25 cellular contexts compared by ENCODE assay signal in genomic region chr2:235734168-235734567, GRCh38.
"Had no signal": no experiment of that assay in that cellular context is flagged by ENCODE, and none has a peak within 500 bp of the region (broad histone marks: within the 10 kb centered on the region; RNA-seq: fewer than 3 reads in every experiment).

No MANE protein-coding gene starts in this region.

- H3K27ac ChIP-seq: brain microvascular endothelial cell, lower lobe of right lung, neutrophil had no signal

- H3K36me3 ChIP-seq: brain microvascular endothelial cell, lower lobe of right lung, neutrophil, tibial nerve had no signal

- H3K9me3 ChIP-seq: lower lobe of right lung, mucosa of descending colon, neutrophil, SK-N-SH, tibial nerve had no signal

- H3K4me1 ChIP-seq: lower lobe of right lung had no signal

- H3K4me3 ChIP-seq: lower lobe of right lung, mucosa of descending colon, smooth muscle cell, tibial nerve had no signal

- H3K27me3 ChIP-seq: brain microvascular endothelial cell, tibial nerve had no signal

- ATAC-seq: esophagus mucosa; lower lobe of right lung; mucosa of descending colon; stimulated activated naive B cell treated with anti-CD40 and anti-IgM and Interleukin-4, amounts not matched to agents 10 μg/mL and 1 μg/mL and 100 μg/mL, for 72 hours had no signal

- H3K4me2 ChIP-seq: SK-N-SH, smooth muscle cell had no signal

- H3K9ac ChIP-seq: SK-N-SH had no signal

- DNase-seq: activated CD4-positive, alpha-beta memory T cell treated with anti-CD3 and anti-CD28 coated beads, Interleukin-2, amount 10 ng/mL, durations not matched to agents 7 days and 5 days; activated CD4-positive, alpha-beta T cell treated with anti-CD3 and anti-CD28 coated beads, Interleukin-2, amount 10 ng/mL, durations not matched to agents 7 days and 5 days; activated CD4-positive, CD25-positive, alpha-beta regulatory T cell treated with anti-CD3 and anti-CD28 coated beads, Interleukin-2, amount 50 U/mL, for 72 hours; activated CD8-positive, alpha-beta memory T cell treated with anti-CD3 and anti-CD28 coated beads, Interleukin-2, amount 50 U/mL, for 48 hours; activated gamma-delta T cell; activated naive CD4-positive, alpha-beta T cell treated with anti-CD3 and anti-CD28 coated beads, Interleukin-2, amount 10 ng/mL, durations not matched to agents 7 days and 5 days; activated naive CD8-positive, alpha-beta T cell treated with anti-CD3 and anti-CD28 coated beads, Interleukin-2, amount 10 ng/mL, durations not matched to agents 7 days and 5 days; activated T-cell treated with anti-CD3 and anti-CD28 coated beads, Interleukin-2, amount 50 U/mL, for 24 hours; amniotic stem cell; brain microvascular endothelial cell; caudate nucleus; immature natural killer cell; kidney; lower lobe of right lung; mucosa of descending colon; nephron progenitor cell; SK-N-SH; stimulated activated CD4-positive, alpha-beta T cell treated with anti-CD3 and anti-CD28 coated beads, Interleukin-2, amount 100 ng/mL, for 24 hours; stimulated activated naive B cell treated with anti-CD40 and anti-IgM and Interleukin-4, amounts not matched to agents 10 μg/mL and 1 μg/mL and 100 μg/mL, for 72 hours; SW 1271; T1000 had no signal
